ENCODE assay signal across 8 cellular contexts in genomic region chr17:78130439-78131101, GRCh38. TPM values are rescaled to one million over a fixed set of nuclear protein-coding genes. Genes with fewer than 3 reads are reported as not detected.
A peak's percentile ranks its signal among the peaks of the same experiment; 100 is the strongest.
DNase-seq lines count a peak whose midpoint lies in the region; ATAC-seq and TF ChIP-seq lines count a peak whose summit lies in the region.

TSS of gene TMC8 (plus strand) at chr17:78130771. CDS start at chr17:78131589, 818 bp downstream.

- H2BK120ac ChIP-seq in IMR-90 (ENCODE audit: low read depth, low read length): no peak within 1 kb of the TSS

- H2BK15ac ChIP-seq in IMR-90 (ENCODE audit: low read depth, low read length): no peak within 1 kb of the TSS

- H3K27me3 ChIP-seq in IMR-90 (ENCODE audit: control insufficient read depth, insufficient read depth, low read length): peaks cover 84% of the 10 kb centered on the region
- H3K27me3 ChIP-seq in esophagus (ENCODE audit: control insufficient read depth in 1 of 2, insufficient read depth in 2 of 2, low read length in 2 of 2): no peaks in the 10 kb centered on the region
- peaks cover 18% of the 10 kb centered on the region for H3K27me3 ChIP-seq in smooth muscle cell (ENCODE audit: low read depth)

- H3K79me1 ChIP-seq in IMR-90 (ENCODE audit: low read depth in 1 of 2, low read length in 2 of 2): no peaks in the 10 kb centered on the region

- H3F3A ChIP-seq in smooth muscle cell (ENCODE audit: low read depth): no peaks in the 10 kb centered on the region

- no peak within 1 kb of the TSS for H4K8ac ChIP-seq in IMR-90 (ENCODE audit: low read depth in 2 of 2, low read length in 2 of 2)

- no peak within 1 kb of the TSS for H2BK5ac ChIP-seq in IMR-90 (ENCODE audit: low read depth, low read length, poor library complexity, severe bottlenecking)

- no peak within 1 kb of the TSS for H4K91ac ChIP-seq in IMR-90 (ENCODE audit: insufficient read depth, low read depth, low read length)

- BruUV-seq in IMR-90 (replicated peaks; lab: Mats Ljungman, UMichigan): no TSS peak

- H4K20me1 ChIP-seq in IMR-90 (ENCODE audit: insufficient read depth, low read length) (no peaks in the 10 kb centered on the region; the same call in 1 of the 2 replicates), smooth muscle cell (ENCODE audit: low read depth) (no peaks in the 10 kb centered on the region)

- no peaks in the 10 kb centered on the region for H3K79me2 ChIP-seq in smooth muscle cell (ENCODE audit: low read depth)

- H2AK9ac ChIP-seq in IMR-90 (replicated peaks; ENCODE audit: low read depth, low read length, poor library complexity): no peak within 1 kb of the TSS

- no peak within 1 kb of the TSS for H4K5ac ChIP-seq in IMR-90 (ENCODE audit: low read depth, low read length)

- no peak within 1 kb of the TSS for H3K18ac ChIP-seq in IMR-90 (ENCODE audit: low read depth, low read length)

- H2AFZ ChIP-seq in IMR-90 (replicated peaks; ENCODE audit: low read length, poor library complexity) (peak within 1 kb of the TSS; percentile 14), smooth muscle cell (ENCODE audit: low read depth) (no peak within 1 kb of the TSS)

- no peak within 1 kb of the TSS for H2BK20ac ChIP-seq in IMR-90 (ENCODE audit: low read depth, low read length)

- H2AK5ac ChIP-seq in IMR-90 (ENCODE audit: low read depth, low read length): no peak within 1 kb of the TSS

- H3K4me2 ChIP-seq in IMR-90 (ENCODE audit: low read depth, low read length) (no peak within 1 kb of the TSS), smooth muscle cell (peak within 1 kb of the TSS; percentile 70)

- peaks cover 2% of the 10 kb centered on the region; the same call in 1 of the 2 replicates for H3K4me1 ChIP-seq in IMR-90 (ENCODE audit: control insufficient read depth, insufficient read depth, low read length)
- H3K4me1 ChIP-seq in esophagus (ENCODE audit: control insufficient read depth in 2 of 2, insufficient read depth in 2 of 2, low read length in 1 of 2): peaks cover 9 to 29% of the 10 kb centered on the region in 2 donors
- peaks cover 13% of the 10 kb centered on the region for H3K4me1 ChIP-seq in smooth muscle cell (ENCODE audit: low read depth)

- H3K36me3 ChIP-seq in IMR-90 (ENCODE audit: control insufficient read depth, insufficient read depth, low read length): no peaks in the 10 kb centered on the region
- H3K36me3 ChIP-seq in esophagus (ENCODE audit: control insufficient read depth in 2 of 2, insufficient read depth in 2 of 2, low read length in 1 of 2): peaks cover 0 to 4% of the 10 kb centered on the region in 2 donors
- no peaks in the 10 kb centered on the region for H3K36me3 ChIP-seq in smooth muscle cell (ENCODE audit: low read depth)

- H3K27ac ChIP-seq in IMR-90 (ENCODE audit: insufficient read depth, low read length): no peak within 1 kb of the TSS
- peak within 1 kb of the TSS; percentile 53 to 71 for H3K27ac ChIP-seq in esophagus (ENCODE audit: low read depth in 2 of 2, low read length in 1 of 2)
- H3K27ac ChIP-seq in smooth muscle cell (ENCODE audit: low read depth): no peak within 1 kb of the TSS

- CTCF ChIA-PET in IMR-90 (lab: Yijun Ruan, JAX): no interaction called here

- peak; percentile 95 for DNase-seq in GDM1 (lab: John Stamatoyannopoulos, UW)
- DNase-seq in IMR-90: no peak
- DNase-seq in activated CD4-positive, alpha-beta T cell treated with anti-CD3 and anti-CD28 coated beads for 48 hours: peak; percentile 81
- no peak for DNase-seq in smooth muscle cell (lab: John Stamatoyannopoulos, UW; ENCODE audit: unreplicated experiment)
- DNase-seq in NCI-H146 (lab: John Stamatoyannopoulos, UW): no peak
- no peak for DNase-seq in HuH-7.5 (ENCODE audit: low spot score)
- no peak for DNase-seq in NCI-H345 (lab: John Stamatoyannopoulos, UW)

- WGBS in IMR-90 (ENCODE audit: extremely low coverage in 2 of 2, insufficient read length in 1 of 2), 2 experiments: 83% methylated on average over 7 of the region's 10 CpGs; no CpG with 5 or more reads in 1 of the 2 experiments
- WGBS in esophagus, 2 donors: 62 to 65% methylated on average over 10 of the region's 10 CpGs
- 83% methylated on average over 10 of the region's 10 CpGs for WGBS in smooth muscle cell (ENCODE audit: low lambda C conversion rate)

- TF ChIP-seq POLR2A in IMR-90 (IDR thresholded peaks at IDR 0.05; ENCODE audit: low read depth, low read length): no peak

- TF ChIP-seq CTCF in IMR-90 (conservative IDR thresholded peaks at IDR 0.05; ENCODE audit: low read depth, low read length) (no peak), smooth muscle cell (IDR thresholded peaks at IDR 0.05; ENCODE audit: borderline replicate concordance, insufficient read depth, poor library complexity, severe bottlenecking) (no peak)

- dilution Hi-C loops in IMR-90 (cut with HindIII; ENCODE audit: low sequenced_read_pairs, unreplicated experiment): no loop called here

- POLR2A ChIA-PET in IMR-90 (lab: Charles Lee; ENCODE audit: unreplicated experiment): no interaction called here

- in situ Hi-C loops in IMR-90 (cut with MboI; ENCODE audit: low sequenced_read_pairs): no loop called here

- no peaks in the 10 kb centered on the region for H3K9me1 ChIP-seq in IMR-90 (ENCODE audit: insufficient read depth, low read length)

- no peak within 1 kb of the TSS for H3K23ac ChIP-seq in IMR-90 (ENCODE audit: low read depth, low read length)

- TF ChIP-seq RAD21 in IMR-90 (IDR thresholded peaks at IDR 0.05; ENCODE audit: low read length): no peak

- intact Hi-C loops in IMR-90 (cut with micrococcal nuclease): no loop called here

- ATAC-seq in IMR-90 (ENCODE audit: low read depth): no peak

- H3K9ac ChIP-seq in IMR-90 (ENCODE audit: low read depth, low read length) (no peak within 1 kb of the TSS), smooth muscle cell (ENCODE audit: low read depth) (no peak within 1 kb of the TSS)

- H3K14ac ChIP-seq in IMR-90 (replicated peaks; ENCODE audit: low read depth, low read length): no peak within 1 kb of the TSS

- H3K56ac ChIP-seq in IMR-90 (ENCODE audit: extremely low read depth, insufficient read depth, low read length): no peak within 1 kb of the TSS

- no peaks in the 10 kb centered on the region for H3K9me3 ChIP-seq in IMR-90 (ENCODE audit: control insufficient read depth, insufficient read depth, low read length)
- no peaks in the 10 kb centered on the region for H3K9me3 ChIP-seq in esophagus (ENCODE audit: control insufficient read depth in 2 of 2, insufficient read depth in 1 of 2, low read depth in 1 of 2, low read length in 1 of 2)
- H3K9me3 ChIP-seq in smooth muscle cell (replicated peaks; ENCODE audit: low read depth): no peaks in the 10 kb centered on the region

- H3K4me3 ChIP-seq in IMR-90 (ENCODE audit: insufficient read depth, low read depth, low read length) (no peak within 1 kb of the TSS), esophagus (ENCODE audit: low read depth in 1 of 2, low read length in 2 of 2) (peak within 1 kb of the TSS; percentile 38 to 49), smooth muscle cell (peak within 1 kb of the TSS; percentile 30)

- no peak within 1 kb of the TSS for H3K4ac ChIP-seq in IMR-90 (ENCODE audit: low read depth, low read length)

TF ChIP-seq in IMR-90, 13 proteins besides CTCF, POLR2A, EP300 and RAD21:
- TF ChIP-seq FOS (IDR thresholded peaks at IDR 0.05; ENCODE audit: low read depth, low read length): no peak
- no peak for TF ChIP-seq CEBPB (IDR thresholded peaks at IDR 0.05; ENCODE audit: low read depth, low read length)
- no peak for TF ChIP-seq BHLHE40 (IDR thresholded peaks at IDR 0.05; ENCODE audit: low read depth, low read length)
- TF ChIP-seq ELK1 (IDR thresholded peaks at IDR 0.05; ENCODE audit: borderline replicate concordance, low read depth, low read length): no peak
- no peak for TF ChIP-seq RFX5 (IDR thresholded peaks at IDR 0.05; ENCODE audit: low read depth, low read length)
- TF ChIP-seq MXI1 (IDR thresholded peaks at IDR 0.05; ENCODE audit: borderline replicate concordance, low read depth, low read length): no peak
- no peak for TF ChIP-seq MAZ (IDR thresholded peaks at IDR 0.05; ENCODE audit: borderline replicate concordance, low read depth, low read length)
- TF ChIP-seq CHD1 (IDR thresholded peaks at IDR 0.05; ENCODE audit: low read depth, low read length): no peak
- no peak for TF ChIP-seq USF2 (IDR thresholded peaks at IDR 0.05; ENCODE audit: low read depth, low read length)
- TF ChIP-seq RCOR1 (IDR thresholded peaks at IDR 0.05; ENCODE audit: insufficient replicate concordance, low read length): no peak

RNA-seq across cellular contexts. Expression of gene TMC8, which starts in this region (rescaled TPM):
- not detected in 2 replicates for total RNA-seq in IMR-90 (2012; rRNA removed)
- not detected in 2 replicates for polyA plus RNA-seq in IMR-90 (2012; rRNA removed)
- not detected in 2 replicates for polyA plus RNA-seq in IMR-90 (2012; cell fraction: cytosol; rRNA removed)
- polyA plus RNA-seq in IMR-90 (2012; cell fraction: nucleus; rRNA removed; ENCODE audit: low replicate concordance): 0.01 TPM in 1 of 2 replicates, not detected in the other
- 1 to 10 TPM; 2.1 to 6.1 TPM for polyA plus RNA-seq in esophagus
- total RNA-seq in smooth muscle cell: 0.04 and 0.27 TPM in 2 replicates
- polyA plus RNA-seq in smooth muscle cell: 0.38 and 1.2 TPM in 2 replicates

Comparison
In these comparisons a context has a peak if more than half of its experiments do, and no peak if none do; other contexts are left out.
1. DNase-seq: peak in GDM1 (single experiment) and activated CD4-positive, alpha-beta T cell treated with anti-CD3 and anti-CD28 coated beads for 48 hours (single experiment); none in IMR-90 (single experiment), smooth muscle cell (single experiment), NCI-H146 (single experiment), HuH-7.5 (single experiment) and NCI-H345 (single experiment).
2. H3K27ac ChIP-seq: peak in esophagus (2 of 2); none in IMR-90 (single experiment) and smooth muscle cell (single experiment).